Comparison of ENCODE assay signal across 1 cellular context in genomic region chr19:52095172-52096014, GRCh38.
A peak's percentile ranks its signal among the peaks of the same experiment; 100 is the strongest.
TF ChIP-seq lines count a peak whose summit lies in the region.

TSS of gene ZNF841 (minus strand) at chr19:52095765. CDS start at chr19:52084801, 10,964 bp downstream.

TF ChIP-seq in HEK293, 187 proteins besides CTCF, POLR2A, EP300 and RAD21 (continued from another document and continues in another):
- no peak for TF ChIP-seq ZSCAN18 (tag by site-specific recombination; IDR thresholded peaks at IDR 0.05)
- TF ChIP-seq ZSCAN16 (tag by site-specific recombination; IDR thresholded peaks at IDR 0.05): no peak
- no peak for TF ChIP-seq ZNF501 (tag by site-specific recombination; IDR thresholded peaks at IDR 0.05)
- TF ChIP-seq ZIC2 (tag by site-specific recombination; IDR thresholded peaks at IDR 0.05): no peak
- TF ChIP-seq ZFP41 (tag by site-specific recombination; IDR thresholded peaks at IDR 0.05; ENCODE audit: borderline replicate concordance): no peak
- TF ChIP-seq SP7 (tag by site-specific recombination; IDR thresholded peaks at IDR 0.05): 0 out of 2 replicates have a peak, but pooled peaks have one; percentile 22
- TF ChIP-seq GLIS2 (tag by site-specific recombination; IDR thresholded peaks at IDR 0.05): peak; percentile 28; the same call in 1 of the 2 replicates
- TF ChIP-seq, protein P1, sequence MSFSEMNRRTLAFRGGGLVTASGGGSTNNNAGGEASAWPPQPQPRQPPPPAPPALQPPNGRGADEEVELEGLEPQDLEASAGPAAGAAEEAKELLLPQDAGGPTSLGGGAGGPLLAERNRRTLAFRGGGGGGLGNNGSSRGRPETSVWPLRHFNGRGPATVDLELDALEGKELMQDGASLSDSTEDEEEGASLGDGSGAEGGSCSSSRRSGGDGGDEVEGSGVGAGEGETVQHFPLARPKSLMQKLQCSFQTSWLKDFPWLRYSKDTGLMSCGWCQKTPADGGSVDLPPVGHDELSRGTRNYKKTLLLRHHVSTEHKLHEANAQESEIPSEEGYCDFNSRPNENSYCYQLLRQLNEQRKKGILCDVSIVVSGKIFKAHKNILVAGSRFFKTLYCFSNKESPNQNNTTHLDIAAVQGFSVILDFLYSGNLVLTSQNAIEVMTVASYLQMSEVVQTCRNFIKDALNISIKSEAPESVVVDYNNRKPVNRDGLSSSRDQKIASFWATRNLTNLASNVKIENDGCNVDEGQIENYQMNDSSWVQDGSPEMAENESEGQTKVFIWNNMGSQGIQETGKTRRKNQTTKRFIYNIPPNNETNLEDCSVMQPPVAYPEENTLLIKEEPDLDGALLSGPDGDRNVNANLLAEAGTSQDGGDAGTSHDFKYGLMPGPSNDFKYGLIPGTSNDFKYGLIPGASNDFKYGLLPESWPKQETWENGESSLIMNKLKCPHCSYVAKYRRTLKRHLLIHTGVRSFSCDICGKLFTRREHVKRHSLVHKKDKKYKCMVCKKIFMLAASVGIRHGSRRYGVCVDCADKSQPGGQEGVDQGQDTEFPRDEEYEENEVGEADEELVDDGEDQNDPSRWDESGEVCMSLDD (tag by site-specific recombination; IDR thresholded peaks at IDR 0.05): no peak
- TF ChIP-seq YY1 (tag by site-specific recombination; IDR thresholded peaks at IDR 0.05): no peak
- TF ChIP-seq ZSCAN23 (tag by site-specific recombination; IDR thresholded peaks at IDR 0.05): no peak
- no peak for TF ChIP-seq RBAK (tag by site-specific recombination; IDR thresholded peaks at IDR 0.05)
- TF ChIP-seq KLF9 (tag by site-specific recombination; IDR thresholded peaks at IDR 0.05; ENCODE audit: low read depth): peak; percentile 90
- TF ChIP-seq INSM2 (tag by site-specific recombination; IDR thresholded peaks at IDR 0.05): no peak
- TF ChIP-seq, protein P2, sequence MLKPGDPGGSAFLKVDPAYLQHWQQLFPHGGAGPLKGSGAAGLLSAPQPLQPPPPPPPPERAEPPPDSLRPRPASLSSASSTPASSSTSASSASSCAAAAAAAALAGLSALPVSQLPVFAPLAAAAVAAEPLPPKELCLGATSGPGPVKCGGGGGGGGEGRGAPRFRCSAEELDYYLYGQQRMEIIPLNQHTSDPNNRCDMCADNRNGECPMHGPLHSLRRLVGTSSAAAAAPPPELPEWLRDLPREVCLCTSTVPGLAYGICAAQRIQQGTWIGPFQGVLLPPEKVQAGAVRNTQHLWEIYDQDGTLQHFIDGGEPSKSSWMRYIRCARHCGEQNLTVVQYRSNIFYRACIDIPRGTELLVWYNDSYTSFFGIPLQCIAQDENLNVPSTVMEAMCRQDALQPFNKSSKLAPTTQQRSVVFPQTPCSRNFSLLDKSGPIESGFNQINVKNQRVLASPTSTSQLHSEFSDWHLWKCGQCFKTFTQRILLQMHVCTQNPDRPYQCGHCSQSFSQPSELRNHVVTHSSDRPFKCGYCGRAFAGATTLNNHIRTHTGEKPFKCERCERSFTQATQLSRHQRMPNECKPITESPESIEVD (tag by site-specific recombination; IDR thresholded peaks at IDR 0.05): no peak
- TF ChIP-seq HOXD13 (CRISPR knock-in tag; IDR thresholded peaks at IDR 0.05; ENCODE audit: borderline replicate concordance): no peak
- no peak for TF ChIP-seq IKZF3 (tag by site-specific recombination; IDR thresholded peaks at IDR 0.05)
- no peak for TF ChIP-seq ZNF433 (tag by site-specific recombination; IDR thresholded peaks at IDR 0.05; ENCODE audit: low read depth)
- TF ChIP-seq ZNF112 (tag by site-specific recombination; IDR thresholded peaks at IDR 0.05): no peak
- no peak for TF ChIP-seq ZNF416 (tag by site-specific recombination; IDR thresholded peaks at IDR 0.05)
- TF ChIP-seq SALL2 (tag by site-specific recombination; IDR thresholded peaks at IDR 0.05; ENCODE audit: borderline replicate concordance): no peak
- TF ChIP-seq, protein P3, sequence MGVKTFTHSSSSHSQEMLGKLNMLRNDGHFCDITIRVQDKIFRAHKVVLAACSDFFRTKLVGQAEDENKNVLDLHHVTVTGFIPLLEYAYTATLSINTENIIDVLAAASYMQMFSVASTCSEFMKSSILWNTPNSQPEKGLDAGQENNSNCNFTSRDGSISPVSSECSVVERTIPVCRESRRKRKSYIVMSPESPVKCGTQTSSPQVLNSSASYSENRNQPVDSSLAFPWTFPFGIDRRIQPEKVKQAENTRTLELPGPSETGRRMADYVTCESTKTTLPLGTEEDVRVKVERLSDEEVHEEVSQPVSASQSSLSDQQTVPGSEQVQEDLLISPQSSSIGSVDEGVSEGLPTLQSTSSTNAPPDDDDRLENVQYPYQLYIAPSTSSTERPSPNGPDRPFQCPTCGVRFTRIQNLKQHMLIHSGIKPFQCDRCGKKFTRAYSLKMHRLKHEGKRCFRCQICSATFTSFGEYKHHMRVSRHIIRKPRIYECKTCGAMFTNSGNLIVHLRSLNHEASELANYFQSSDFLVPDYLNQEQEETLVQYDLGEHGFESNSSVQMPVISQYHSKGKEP (tag by site-specific recombination; IDR thresholded peaks at IDR 0.05): no peak
- no peak for TF ChIP-seq ZNF174 (tag by site-specific recombination; IDR thresholded peaks at IDR 0.05)
- no peak for TF ChIP-seq ZNF513 (tag by site-specific recombination; IDR thresholded peaks at IDR 0.05)
- no peak for TF ChIP-seq MZF1 (tag by site-specific recombination; IDR thresholded peaks at IDR 0.05; ENCODE audit: borderline replicate concordance)
- TF ChIP-seq ZNF558 (tag by site-specific recombination; IDR thresholded peaks at IDR 0.05): no peak
- TF ChIP-seq ZNF23 (tag by site-specific recombination; IDR thresholded peaks at IDR 0.05; ENCODE audit: borderline replicate concordance): no peak
- no peak for TF ChIP-seq ZNF549 (tag by site-specific recombination; IDR thresholded peaks at IDR 0.05)
- TF ChIP-seq ZNF645 (tag by site-specific recombination; IDR thresholded peaks at IDR 0.05): no peak
- peak; percentile 51 for TF ChIP-seq KLF16 (tag by site-specific recombination; IDR thresholded peaks at IDR 0.05)
- no peak for TF ChIP-seq ZNF629 (tag by site-specific recombination; IDR thresholded peaks at IDR 0.05)
- TF ChIP-seq, protein P4, sequence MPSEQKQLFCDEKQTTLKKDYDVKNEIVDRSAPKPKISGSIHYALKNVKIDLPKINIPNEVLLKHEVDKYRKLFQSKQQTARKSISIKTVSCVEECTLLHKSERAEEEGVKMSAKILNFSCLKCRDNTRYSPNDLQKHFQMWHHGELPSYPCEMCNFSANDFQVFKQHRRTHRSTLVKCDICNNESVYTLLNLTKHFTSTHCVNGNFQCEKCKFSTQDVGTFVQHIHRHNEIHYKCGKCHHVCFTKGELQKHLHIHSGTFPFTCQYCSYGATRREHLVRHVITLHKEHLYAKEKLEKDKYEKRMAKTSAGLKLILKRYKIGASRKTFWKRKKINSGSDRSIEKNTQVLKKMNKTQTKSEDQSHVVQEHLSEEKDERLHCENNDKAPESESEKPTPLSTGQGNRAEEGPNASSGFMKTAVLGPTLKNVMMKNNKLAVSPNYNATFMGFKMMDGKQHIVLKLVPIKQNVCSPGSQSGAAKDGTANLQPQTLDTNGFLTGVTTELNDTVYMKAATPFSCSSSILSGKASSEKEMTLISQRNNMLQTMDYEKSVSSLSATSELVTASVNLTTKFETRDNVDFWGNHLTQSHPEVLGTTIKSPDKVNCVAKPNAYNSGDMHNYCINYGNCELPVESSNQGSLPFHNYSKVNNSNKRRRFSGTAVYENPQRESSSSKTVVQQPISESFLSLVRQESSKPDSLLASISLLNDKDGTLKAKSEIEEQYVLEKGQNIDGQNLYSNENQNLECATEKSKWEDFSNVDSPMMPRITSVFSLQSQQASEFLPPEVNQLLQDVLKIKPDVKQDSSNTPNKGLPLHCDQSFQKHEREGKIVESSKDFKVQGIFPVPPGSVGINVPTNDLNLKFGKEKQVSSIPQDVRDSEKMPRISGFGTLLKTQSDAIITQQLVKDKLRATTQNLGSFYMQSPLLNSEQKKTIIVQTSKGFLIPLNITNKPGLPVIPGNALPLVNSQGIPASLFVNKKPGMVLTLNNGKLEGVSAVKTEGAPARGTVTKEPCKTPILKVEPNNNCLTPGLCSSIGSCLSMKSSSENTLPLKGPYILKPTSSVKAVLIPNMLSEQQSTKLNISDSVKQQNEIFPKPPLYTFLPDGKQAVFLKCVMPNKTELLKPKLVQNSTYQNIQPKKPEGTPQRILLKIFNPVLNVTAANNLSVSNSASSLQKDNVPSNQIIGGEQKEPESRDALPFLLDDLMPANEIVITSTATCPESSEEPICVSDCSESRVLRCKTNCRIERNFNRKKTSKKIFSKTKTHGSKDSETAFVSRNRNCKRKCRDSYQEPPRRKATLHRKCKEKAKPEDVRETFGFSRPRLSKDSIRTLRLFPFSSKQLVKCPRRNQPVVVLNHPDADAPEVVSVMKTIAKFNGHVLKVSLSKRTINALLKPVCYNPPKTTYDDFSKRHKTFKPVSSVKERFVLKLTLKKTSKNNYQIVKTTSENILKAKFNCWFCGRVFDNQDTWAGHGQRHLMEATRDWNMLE (tag by site-specific recombination; conservative IDR thresholded peaks at IDR 0.05; ENCODE audit: low read depth): peak; percentile 96
- no peak for TF ChIP-seq ZNF239 (tag by site-specific recombination; IDR thresholded peaks at IDR 0.05)
- TF ChIP-seq ZNF830 (tag by site-specific recombination; IDR thresholded peaks at IDR 0.05; ENCODE audit: low read depth): no peak
- no peak for TF ChIP-seq ZNF155 (tag by site-specific recombination; IDR thresholded peaks at IDR 0.05)
- TF ChIP-seq ZBTB49 (tag by site-specific recombination; IDR thresholded peaks at IDR 0.05; ENCODE audit: low read depth): no peak
- no peak for TF ChIP-seq ZNF121 (tag by site-specific recombination; IDR thresholded peaks at IDR 0.05)
- peak; percentile 78 for TF ChIP-seq ZBTB8A (tag by site-specific recombination; IDR thresholded peaks at IDR 0.05)
- TF ChIP-seq ZBTB21 (tag by site-specific recombination; IDR thresholded peaks at IDR 0.05): no peak
- TF ChIP-seq ZFP69B (tag by site-specific recombination; IDR thresholded peaks at IDR 0.05): no peak
- peak; percentile 48; the same call in 1 of the 2 replicates for TF ChIP-seq ZNF335 (tag by site-specific recombination; conservative IDR thresholded peaks at IDR 0.05)
- TF ChIP-seq ZNF791 (tag by site-specific recombination; IDR thresholded peaks at IDR 0.05): no peak
- no peak for TF ChIP-seq ZNF777 (tag by site-specific recombination; IDR thresholded peaks at IDR 0.05; ENCODE audit: borderline replicate concordance)
- TF ChIP-seq KLF7 (tag by site-specific recombination; IDR thresholded peaks at IDR 0.05; ENCODE audit: borderline replicate concordance): no peak
- no peak for TF ChIP-seq ZNF184 (tag by site-specific recombination; IDR thresholded peaks at IDR 0.05)
- TF ChIP-seq ZNF837 (tag by site-specific recombination; IDR thresholded peaks at IDR 0.05): no peak
